19 cellular contexts compared by ENCODE assay signal in the genomic region with DNA sequence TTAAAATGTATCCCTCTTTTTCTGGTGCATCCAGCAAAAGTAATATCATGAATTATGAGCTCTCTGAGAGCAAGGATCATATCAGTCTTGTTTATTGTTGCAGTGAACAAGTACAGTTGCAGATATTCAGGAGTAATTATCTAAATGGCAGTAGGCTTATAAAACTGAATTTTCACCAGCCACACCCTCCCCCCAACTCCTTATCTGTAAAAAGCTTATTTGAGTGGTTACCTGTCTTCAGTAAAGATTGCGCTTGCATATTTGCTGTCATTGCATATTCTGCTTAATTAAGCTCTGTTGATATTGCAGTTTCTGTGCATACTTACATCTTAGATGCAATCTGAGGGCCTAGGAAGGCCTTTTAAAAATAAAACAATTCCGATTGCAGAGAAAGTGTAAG.
"Had no signal": no experiment of that assay in that cellular context is flagged by ENCODE, and none has a peak within 500 bp of the region (broad histone marks: within the 10 kb centered on the region; RNA-seq: fewer than 3 reads in every experiment).

No MANE protein-coding gene starts in this region.

- H3K27me3 Mint-ChIP-seq: effector memory CD8-positive, alpha-beta T cell; naive thymus-derived CD8-positive, alpha-beta T cell had no signal

- H3K27ac Mint-ChIP-seq: dendritic cell treated with granulocyte-macrophage colony-stimulating factor and Interleukin-4, amounts not matched to agents 40 ng/mL and 50 ng/mL, for 4 days; effector memory CD8-positive, alpha-beta T cell; immature natural killer cell had no signal

- H3K9me3 Mint-ChIP-seq: dendritic cell treated with granulocyte-macrophage colony-stimulating factor and Interleukin-4, amounts not matched to agents 40 ng/mL and 50 ng/mL, for 4 days; effector memory CD8-positive, alpha-beta T cell; immature natural killer cell; naive thymus-derived CD8-positive, alpha-beta T cell; neural crest cell had no signal

- H3K4me3 Mint-ChIP-seq: dendritic cell treated with granulocyte-macrophage colony-stimulating factor and Interleukin-4, amounts not matched to agents 40 ng/mL and 50 ng/mL, for 4 days; effector memory CD8-positive, alpha-beta T cell; immature natural killer cell; naive thymus-derived CD8-positive, alpha-beta T cell; neural crest cell had no signal

- ATAC-seq: effector memory CD8-positive, alpha-beta T cell; gastrocnemius medialis; naive thymus-derived CD8-positive, alpha-beta T cell had no signal

- H3K9me3 ChIP-seq: esophagus muscularis mucosa, gastrocnemius medialis, sigmoid colon had no signal

- H3K4me1 ChIP-seq: gastrocnemius medialis had no signal

- H3K4me3 ChIP-seq: esophagus muscularis mucosa, gastrocnemius medialis, lung, sigmoid colon, skin epidermis had no signal

- H3K27me3 ChIP-seq: esophagus muscularis mucosa, gastrocnemius medialis, sigmoid colon had no signal

- H3K4me1 Mint-ChIP-seq: immature natural killer cell had no signal

- H3K36me3 ChIP-seq: sigmoid colon had no signal

- H3K27ac ChIP-seq: epithelial cell of prostate, esophagus muscularis mucosa, gastrocnemius medialis, skin epidermis had no signal

- DNase-seq: effector memory CD8-positive, alpha-beta T cell; gastrocnemius medialis; immature natural killer cell; kidney; left cardiac atrium; left ventricle myocardium superior; mesendoderm; naive thymus-derived CD8-positive, alpha-beta T cell; posterior cingulate gyrus; sigmoid colon; stimulated activated CD4-positive, alpha-beta T cell treated with anti-CD3 and anti-CD28 coated beads, Interleukin-12 subunit alpha, Interleukin-12 subunit beta, amount 100 ng/mL, for 4 hours; stimulated activated naive CD4-positive, alpha-beta T cell treated with Interleukin-2 at 50 U/mL for 16 hours; trophoblast cell had no signal
